In genomic region chr21:27715131-27715530, GRCh38 we compare ENCODE assay signal across 22 cellular contexts.
"Had no signal": no experiment of that assay in that cellular context is flagged by ENCODE, and none has a peak within 500 bp of the region (broad histone marks: within the 10 kb centered on the region; RNA-seq: fewer than 3 reads in every experiment).

No MANE protein-coding gene starts in this region.

- H3K36me3 ChIP-seq: colonic mucosa, SJCRH30 had no signal

- ATAC-seq: Panc1 had no signal

- H3K4me1 Mint-ChIP-seq: activated CD4-positive, alpha-beta T cell treated with anti-CD3 and anti-CD28 coated beads, Interleukin-2, amount 10 ng/mL, durations not matched to agents 7 days and 5 days; activated naive CD4-positive, alpha-beta T cell treated with anti-CD3 and anti-CD28 coated beads, Interleukin-2, amount 50 U/mL, for 24 hours had no signal

- H3K9me3 Mint-ChIP-seq: activated CD4-positive, alpha-beta memory T cell treated with anti-CD3 and anti-CD28 coated beads for 36 hours; activated CD4-positive, alpha-beta T cell treated with anti-CD3 and anti-CD28 coated beads, Interleukin-2, amount 10 ng/mL, durations not matched to agents 7 days and 5 days; activated naive CD4-positive, alpha-beta T cell treated with anti-CD3 and anti-CD28 coated beads, Interleukin-2, amount 50 U/mL, for 24 hours had no signal

- H3K36me3 Mint-ChIP-seq: activated CD4-positive, alpha-beta memory T cell treated with anti-CD3 and anti-CD28 coated beads for 36 hours; activated naive CD4-positive, alpha-beta T cell treated with anti-CD3 and anti-CD28 coated beads, Interleukin-2, amount 50 U/mL, for 24 hours had no signal

- H3K4me3 Mint-ChIP-seq: activated CD4-positive, alpha-beta memory T cell treated with anti-CD3 and anti-CD28 coated beads for 36 hours; activated CD4-positive, alpha-beta T cell treated with anti-CD3 and anti-CD28 coated beads, Interleukin-2, amount 10 ng/mL, durations not matched to agents 7 days and 5 days; activated naive CD4-positive, alpha-beta T cell treated with anti-CD3 and anti-CD28 coated beads, Interleukin-2, amount 50 U/mL, for 24 hours had no signal

- DNase-seq: activated CD4-positive, alpha-beta memory T cell treated with anti-CD3 and anti-CD28 coated beads for 36 hours; activated CD4-positive, alpha-beta T cell treated with anti-CD3 and anti-CD28 coated beads, Interleukin-2, amount 10 ng/mL, durations not matched to agents 7 days and 5 days; activated CD4-positive, CD25-positive, alpha-beta regulatory T cell; activated T-cell treated with anti-CD3 and anti-CD28 coated beads for 4 hours; activated T-cell treated with anti-CD3 and anti-CD28 coated beads, Interleukin-2, amount 50 U/mL, for 48 hours; aorta; colonic mucosa; NCI-H1092; NCI-H1417; NCI-H2029 treated with DMSO at 0.1 percent for 48 hours; NCI-H226; NCI-H510A treated with DMSO at 0.1 percent for 48 hours; NCI-H748 treated with DMSO at 0.1 percent for 48 hours; NK-92 treated with Interleukin-12 subunit alpha and Interleukin-12 subunit beta, amount 100 ng/mL, for 24 hours; OCI-M1; Right ventricle myocardium superior; SJCRH30; SK-N-SH; T-helper 1 cell had no signal

- H3K27me3 Mint-ChIP-seq: activated CD4-positive, alpha-beta memory T cell treated with anti-CD3 and anti-CD28 coated beads for 36 hours; activated CD4-positive, alpha-beta T cell treated with anti-CD3 and anti-CD28 coated beads, Interleukin-2, amount 10 ng/mL, durations not matched to agents 7 days and 5 days; activated naive CD4-positive, alpha-beta T cell treated with anti-CD3 and anti-CD28 coated beads, Interleukin-2, amount 50 U/mL, for 24 hours had no signal

- H3K4me3 ChIP-seq: colonic mucosa, SJCRH30 had no signal

- H3K27ac Mint-ChIP-seq: activated CD4-positive, alpha-beta memory T cell treated with anti-CD3 and anti-CD28 coated beads for 36 hours; activated CD4-positive, alpha-beta T cell treated with anti-CD3 and anti-CD28 coated beads, Interleukin-2, amount 10 ng/mL, durations not matched to agents 7 days and 5 days; activated naive CD4-positive, alpha-beta T cell treated with anti-CD3 and anti-CD28 coated beads, Interleukin-2, amount 50 U/mL, for 24 hours; activated T-helper 2 cell treated with anti-CD3 and anti-CD28 coated beads, Interferon-gamma antibody, Interleukin-2, Interleukin-4, amounts not matched to agents 10 μg/mL and 5 μg/mL and 100 μg/mL, durations not matched to agents 14 hours and 24 hours and 36 hours had no signal

- H3K27me3 ChIP-seq: colonic mucosa, SJCRH30 had no signal
